Comparison of ENCODE assay signal across 8 cellular contexts in the genomic region with DNA sequence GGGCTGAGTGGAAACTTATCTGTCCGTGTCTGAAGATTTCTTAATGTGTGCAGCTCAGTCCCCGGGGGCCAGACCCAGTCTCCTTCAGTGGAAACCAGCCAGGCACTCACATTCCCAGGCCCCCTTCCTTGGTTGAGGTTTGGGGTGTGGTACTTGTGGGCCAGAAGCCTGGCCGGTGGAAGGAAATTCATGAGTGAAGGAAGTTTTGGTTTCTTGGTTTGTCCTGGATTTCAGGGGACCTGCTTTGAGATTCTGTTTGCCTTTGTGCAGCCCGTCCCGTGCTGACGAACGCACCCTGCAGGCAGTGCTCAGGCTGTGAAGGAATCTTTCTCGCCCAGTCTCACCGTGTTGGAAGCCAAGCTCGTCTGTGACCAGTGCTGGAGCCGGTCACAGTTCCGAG. TPM values are rescaled to one million over a fixed set of nuclear protein-coding genes. Genes with fewer than 3 reads are reported as not detected.
DNase-seq lines count a peak whose midpoint lies in the region; FAIRE-seq and TF ChIP-seq lines count a peak whose summit lies in the region.

No MANE protein-coding gene starts in this region.

- H3K4me1 Mint-ChIP-seq in Caco-2 (ENCODE audit: low read depth, unreplicated experiment): peaks cover 7% of the 10 kb centered on the region

- BruUV-seq in Caco-2 (replicated peaks; lab: Mats Ljungman, UMichigan): no TSS peak

- H3K36me3 ChIP-seq in muscle layer of colon (ENCODE audit: insufficient read depth, low read length): no peaks in the 10 kb centered on the region
- no peaks in the 10 kb centered on the region for H3K36me3 ChIP-seq in Caco-2 (ENCODE audit: control insufficient read depth, insufficient read depth, low read length)

- peak overlapping the region; percentile 63 for H3K4me3 ChIP-seq in HL-60 (replicated peaks; ENCODE audit: insufficient read depth, low read length)
- H3K4me3 ChIP-seq in cardiac fibroblast (replicated peaks in 1 of 2; ENCODE audit: low read depth in 2 of 2, low read length in 2 of 2): no peak overlapping the region
- H3K4me3 ChIP-seq in muscle layer of colon (ENCODE audit: low read depth in 1 of 2, low read length in 2 of 2): peak overlapping the region in 1 of 2 donors; percentile 92
- H3K4me3 ChIP-seq in Caco-2 (ENCODE audit: low read depth, low read length): no peak overlapping the region

- no peaks in the 10 kb centered on the region for H3K27me3 Mint-ChIP-seq in Caco-2 (ENCODE audit: insufficient read depth, unreplicated experiment)

- no peaks in the 10 kb centered on the region for H3K27me3 ChIP-seq in HL-60 (ENCODE audit: insufficient read depth, poor library complexity, severe bottlenecking)
- no peaks in the 10 kb centered on the region for H3K27me3 ChIP-seq in muscle layer of colon (ENCODE audit: control insufficient read depth in 1 of 2, insufficient read depth in 2 of 2, low read length in 2 of 2)
- H3K27me3 ChIP-seq in Caco-2 (replicated peaks; ENCODE audit: control insufficient read depth, insufficient read depth, low read length): no peaks in the 10 kb centered on the region

- H3K27ac ChIP-seq in HL-60 (replicated peaks) (no peak overlapping the region), muscle layer of colon (ENCODE audit: low read depth, low read length) (peak overlapping the region; percentile 95)

- POLR2A ChIA-PET in Caco-2 (lab: Charles Lee): no interaction called here

- CTCF ChIA-PET in Caco-2 (lab: Charles Lee): no interaction called here

- H3K4me3 Mint-ChIP-seq in Caco-2 (ENCODE audit: unreplicated experiment): no peak overlapping the region

- DNase-seq in AG08396 (ENCODE audit: low spot score) (peak; percentile 63), HL-60 (ENCODE audit: low read depth in 1 of 2, low spot score in 1 of 2) (no peak), cardiac fibroblast (ENCODE audit: low read depth in 2 of 2) (peak; percentile 45 to 52), middle frontal gyrus (ENCODE audit: extremely low spot score, low spot score) (no peak), Caco-2 (no peak), urothelium cell line (ENCODE audit: low spot score) (no peak)
- no peak for DNase-seq in activated CD4-positive, alpha-beta T cell treated with anti-CD3 and anti-CD28 coated beads, Interleukin-2, amount 50 U/mL, for 1 hour

- H3K9me3 Mint-ChIP-seq in Caco-2 (ENCODE audit: unreplicated experiment): no peaks in the 10 kb centered on the region

- no peak overlapping the region for H3K27ac Mint-ChIP-seq in Caco-2 (ENCODE audit: unreplicated experiment)

- peaks cover 8% of the 10 kb centered on the region for H3K36me3 Mint-ChIP-seq in Caco-2 (ENCODE audit: insufficient read depth, unreplicated experiment)

- intact Hi-C loops in Caco-2 (cut with micrococcal nuclease; ENCODE audit: unreplicated experiment): no loop called here

- H3K9me3 ChIP-seq in muscle layer of colon (ENCODE audit: low read length) (no peaks in the 10 kb centered on the region), Caco-2 (no peaks in the 10 kb centered on the region)

- peaks cover 65% of the 10 kb centered on the region for H3K4me1 ChIP-seq in muscle layer of colon (ENCODE audit: insufficient read depth, low read length)
- peaks cover 15% of the 10 kb centered on the region for H3K4me1 ChIP-seq in Caco-2

- peak overlapping the region; percentile 30 for H3K9ac ChIP-seq in muscle layer of colon (ENCODE audit: low read length)

- TF ChIP-seq CTCF in HL-60 (IDR thresholded peaks at IDR 0.05; ENCODE audit: insufficient read depth, low read length) (no peak), cardiac fibroblast (IDR thresholded peaks at IDR 0.05; ENCODE audit: low read depth, low read length) (peak; percentile 33), Caco-2 (IDR thresholded peaks at IDR 0.05; ENCODE audit: insufficient read depth in 1 of 2, low read depth in 1 of 2, low read length in 1 of 2, severe bottlenecking in 1 of 2, unreplicated experiment in 1 of 2) (no peak)

- no peak for FAIRE-seq in urothelium cell line (lab: Jason Lieb, UNC)

RNA-seq across cellular contexts. Expression of a gene that starts 2.9 kb away (rescaled TPM):
- 43.9 and 44.5 TPM in 2 replicates for total RNA-seq in Caco-2 (2022)

Comparison
In these comparisons a context has a peak if more than half of its experiments do, and no peak if none do; other contexts are left out.
1. DNase-seq: peak in AG08396 (single experiment) and cardiac fibroblast (2 of 2); none in HL-60 (0 of 2), middle frontal gyrus (single experiment), Caco-2 (0 of 2), activated CD4-positive, alpha-beta T cell treated with anti-CD3 and anti-CD28 coated beads, Interleukin-2, amount 50 U/mL, for 1 hour (single experiment) and urothelium cell line (single experiment).